Comparison of ENCODE assay signal across 15 cellular contexts in genomic region chr16:2449118-2449517, GRCh38. TPM values are rescaled to one million over a fixed set of nuclear protein-coding genes. Genes with fewer than 3 reads are reported as not detected.
DNase-seq lines count a peak whose midpoint lies in the region; ATAC-seq, FAIRE-seq and TF ChIP-seq lines count a peak whose summit lies in the region.
"Had no signal": no experiment of that assay in that cellular context is flagged by ENCODE, and none has a peak within 500 bp of the region (broad histone marks: within the 10 kb centered on the region; RNA-seq: fewer than 3 reads in every experiment).

No MANE protein-coding gene starts in this region.

- no peak overlapping the region for H2BK15ac ChIP-seq in IMR-90 (ENCODE audit: low read depth, low read length)

- TF ChIP-seq POLR2A in IMR-90 (IDR thresholded peaks at IDR 0.05; ENCODE audit: low read depth, low read length) (no peak), K562 (conservative IDR thresholded peaks at IDR 0.05) (no peak)

- dilution Hi-C loops in IMR-90 (cut with HindIII; ENCODE audit: low sequenced_read_pairs, unreplicated experiment): no loop called here

- no peak overlapping the region for H3K4me3 ChIP-seq in IMR-90 (ENCODE audit: insufficient read depth, low read depth, low read length)
- no peak overlapping the region for H3K4me3 ChIP-seq in K562
- no peak overlapping the region for H3K4me3 ChIP-seq in trophoblast cell (ENCODE audit: low read depth, low read length)
- H3K4me3 ChIP-seq in mucosa of descending colon: no peak overlapping the region
- H3K4me3 ChIP-seq: BLaER1 treated with 17β-estradiol and CSF1 and Interleukin-3, amounts not matched to agents 10 nM and 100 nM; GM23338 had no signal

- no peak overlapping the region for H2BK12ac ChIP-seq in trophoblast cell (ENCODE audit: low read length)

- H3K36me3 ChIP-seq in IMR-90 (ENCODE audit: control insufficient read depth, insufficient read depth, low read length) (peaks cover 40% of the 10 kb centered on the region), K562 (ENCODE audit: control insufficient read depth, insufficient read depth, low read length) (peaks cover 90% of the 10 kb centered on the region; the same call in 2 of the 3 replicates), trophoblast cell (ENCODE audit: control insufficient read depth in 1 of 2, insufficient read depth in 2 of 2, low read length in 2 of 2) (peaks cover 85 to 90% of the 10 kb centered on the region in 2 experiments), mucosa of descending colon (ENCODE audit: low read depth) (no peaks in the 10 kb centered on the region)

- H4K5ac ChIP-seq in IMR-90 (ENCODE audit: low read depth, low read length): no peak overlapping the region

- WGBS in IMR-90 (ENCODE audit: extremely low coverage in 2 of 2, insufficient read length in 1 of 2), 2 experiments: 95% methylated on average over 7 of the region's 25 CpGs; no CpG with 5 or more reads in 1 of the 2 experiments
- 98% methylated on average over 20 of the region's 25 CpGs for WGBS in K562 (ENCODE audit: insufficient coverage, low coverage, missing lambda C conversion rate)
- no CpG with 5 or more reads among the region's 25 CpGs for WGBS in trophoblast cell (ENCODE audit: extremely low coverage, insufficient coverage, insufficient read length)

- H3K56ac ChIP-seq in IMR-90 (ENCODE audit: extremely low read depth, insufficient read depth, low read length): no peak overlapping the region

- H3K9ac ChIP-seq in IMR-90 (ENCODE audit: low read depth, low read length) (no peak overlapping the region), K562 (ENCODE audit: insufficient read depth in 1 of 2, low read depth in 2 of 2, low read length in 2 of 2) (no peak overlapping the region; a peak in 1 of 4 replicates), trophoblast cell (ENCODE audit: low read length) (no peak overlapping the region)

- peaks cover 24% of the 10 kb centered on the region for H4K20me1 ChIP-seq in IMR-90 (ENCODE audit: insufficient read depth, low read length)
- H4K20me1 ChIP-seq in K562 (replicated peaks; ENCODE audit: control insufficient read depth, insufficient read depth, low read length): no peaks in the 10 kb centered on the region

- H2BK20ac ChIP-seq in IMR-90 (ENCODE audit: low read depth, low read length): peak overlapping the region; percentile 29; the same call in 1 of the 2 replicates

- H3K9me3 ChIP-seq in IMR-90 (ENCODE audit: control insufficient read depth, insufficient read depth, low read length) (no peaks in the 10 kb centered on the region), K562 (replicated peaks; ENCODE audit: control insufficient read depth, insufficient read depth, low read depth, low read length) (no peaks in the 10 kb centered on the region), trophoblast cell (ENCODE audit: insufficient read depth, low read depth, low read length) (peaks cover 2% of the 10 kb centered on the region), mucosa of descending colon (no peaks in the 10 kb centered on the region)
- H3K9me3 ChIP-seq: BLaER1 treated with 17β-estradiol and CSF1 and Interleukin-3, amounts not matched to agents 10 nM and 100 nM had no signal

- H4K12ac ChIP-seq in trophoblast cell (ENCODE audit: low read depth, low read length): no peak overlapping the region

- H3K14ac ChIP-seq in IMR-90 (replicated peaks; ENCODE audit: low read depth, low read length): no peak overlapping the region
- no peak overlapping the region for H3K14ac ChIP-seq in trophoblast cell (ENCODE audit: low read length)

- BruUV-seq in IMR-90 (replicated peaks; lab: Mats Ljungman, UMichigan) (no TSS peak), K562 (replicated peaks; lab: Mats Ljungman, UMichigan) (no TSS peak)

- H2AK9ac ChIP-seq in IMR-90 (replicated peaks; ENCODE audit: low read depth, low read length, poor library complexity): no peak overlapping the region

- H4K91ac ChIP-seq in IMR-90 (ENCODE audit: insufficient read depth, low read depth, low read length): peak overlapping the region; percentile 4; the same call in 1 of the 2 replicates
- H4K91ac ChIP-seq in trophoblast cell (ENCODE audit: low read depth, low read length): no peak overlapping the region

- CTCF ChIA-PET in IMR-90 (lab: Yijun Ruan, JAX): no interaction called here
- CTCF ChIA-PET in K562 (lab: Yijun Ruan, JAX; ENCODE audit: low intra/inter-chr PET ratio): no interaction called here

- H3K27ac ChIP-seq in IMR-90 (ENCODE audit: insufficient read depth, low read length) (no peak overlapping the region), K562 (ENCODE audit: extremely low read depth, low read depth, low read length) (no peak overlapping the region), trophoblast cell (ENCODE audit: low read depth, low read length) (no peak overlapping the region)
- H3K27ac ChIP-seq: BLaER1 treated with 17β-estradiol and CSF1 and Interleukin-3, amounts not matched to agents 10 nM and 100 nM had no signal

- intact Hi-C loops in IMR-90 (cut with micrococcal nuclease) (no loop called here), K562 (cut with micrococcal nuclease) (no loop called here), mucosa of descending colon (cut with DNase I, micrococcal nuclease) (loop anchor here in 1 of 2 donors (10.0 kb wide), 1 partner anchor 54 kb away; no protein-coding TSS in a partner anchor)

- TF ChIP-seq RAD21 in IMR-90 (IDR thresholded peaks at IDR 0.05; ENCODE audit: low read length) (no peak), K562 (CRISPR knock-in tag; conservative IDR thresholded peaks at IDR 0.05 in 1 of 2, IDR thresholded peaks at IDR 0.05 in 1 of 2) (no peak)

- POLR2A ChIA-PET in IMR-90 (lab: Charles Lee; ENCODE audit: unreplicated experiment) (no interaction called here), K562 (lab: Yijun Ruan, JAX) (interaction anchor here (0.6 to 2.2 kb wide), 4 partner anchors 9 to 44 kb away, joined by 3 to 10 read pairs (median 6); partner anchors contain the start of gene TEDC2)

- H3K4me2 ChIP-seq in IMR-90 (ENCODE audit: low read depth, low read length): no peak overlapping the region
- H3K4me2 ChIP-seq in K562 (ENCODE audit: insufficient read depth, low read length): no peak overlapping the region
- H3K4me2 ChIP-seq in trophoblast cell (ENCODE audit: low read length): no peak overlapping the region
- H3K4me2 ChIP-seq: BLaER1 treated with 17β-estradiol and CSF1 and Interleukin-3, amounts not matched to agents 10 nM and 100 nM; GM23338 had no signal

- H3K27me3 ChIP-seq in IMR-90 (ENCODE audit: control insufficient read depth, insufficient read depth, low read length) (no peaks in the 10 kb centered on the region), K562 (ENCODE audit: control insufficient read depth in 2 of 2, insufficient read depth in 2 of 2, low read length in 2 of 2) (no peaks in the 10 kb centered on the region; a peak in 1 of 5 replicates), trophoblast cell (ENCODE audit: insufficient read depth, low read length) (no peaks in the 10 kb centered on the region)
- H3K27me3 ChIP-seq: BLaER1 treated with 17β-estradiol and CSF1 and Interleukin-3, amounts not matched to agents 10 nM and 100 nM had no signal

- H3K18ac ChIP-seq in IMR-90 (ENCODE audit: low read depth, low read length) (no peak overlapping the region), trophoblast cell (ENCODE audit: low read length) (no peak overlapping the region)

- H3K23ac ChIP-seq in IMR-90 (ENCODE audit: low read depth, low read length) (no peak overlapping the region), trophoblast cell (ENCODE audit: low read length) (no peak overlapping the region)

- H3K4ac ChIP-seq in IMR-90 (ENCODE audit: low read depth, low read length): no peak overlapping the region; the same call in 1 of the 2 replicates
- H3K4ac ChIP-seq in trophoblast cell (ENCODE audit: low read depth, low read length): no peak overlapping the region

- in situ Hi-C loops in IMR-90 (cut with MboI; ENCODE audit: low sequenced_read_pairs): no loop called here
- in situ Hi-C loops in K562 (cut with MboI): no loop called here

- H4K8ac ChIP-seq in IMR-90 (ENCODE audit: low read depth in 2 of 2, low read length in 2 of 2) (peak overlapping the region in 1 of 2 experiments; percentile 48; a peak in 1 of 4 replicates), trophoblast cell (ENCODE audit: low read depth, low read length) (no peak overlapping the region)

- H2BK120ac ChIP-seq in IMR-90 (ENCODE audit: low read depth, low read length) (peak overlapping the region; percentile 50; the same call in 1 of the 2 replicates), trophoblast cell (ENCODE audit: insufficient read depth, low read length, poor library complexity) (no peak overlapping the region)

- ATAC-seq in IMR-90 (ENCODE audit: low read depth): no peak
- no peak for ATAC-seq in K562
- ATAC-seq in mucosa of descending colon: no peak
- ATAC-seq: GM23338 had no signal

- H3K79me2 ChIP-seq in K562 (ENCODE audit: control insufficient read depth, insufficient read depth, low read length) (no peaks in the 10 kb centered on the region), trophoblast cell (ENCODE audit: control insufficient read depth, insufficient read depth, low read length, poor library complexity) (no peaks in the 10 kb centered on the region)

- FAIRE-seq in K562 (lab: Jason Lieb, UNC): no peak
- FAIRE-seq: GM12891 had no signal

- H2AK5ac ChIP-seq in IMR-90 (ENCODE audit: low read depth, low read length): peak overlapping the region; percentile 70
- H2AK5ac ChIP-seq in trophoblast cell (ENCODE audit: low read length): no peak overlapping the region

- DNase-seq in IMR-90: no peak
- no peak for DNase-seq in K562 (ENCODE audit: extremely low read depth in 1 of 4, low spot score in 3 of 4)
- peak; percentile 51 to 63 for DNase-seq in trophoblast cell
- DNase-seq in mucosa of descending colon: no peak
- no peak for DNase-seq in GM10266 (ENCODE audit: extremely low spot score)
- DNase-seq: ACHN; Calu3; CD4-positive, CD25-positive, alpha-beta regulatory T cell; DMS 273 treated with DMSO at 0.1 percent for 48 hours; H9 had no signal

- no peak for TF ChIP-seq CTCF in IMR-90 (conservative IDR thresholded peaks at IDR 0.05; ENCODE audit: low read depth, low read length)
- no peak for TF ChIP-seq CTCF in K562 (IDR thresholded peaks at IDR 0.05 in 2 of 3, conservative IDR thresholded peaks at IDR 0.05 in 1 of 3; ENCODE audit: insufficient read depth in 2 of 3, low read depth in 1 of 3, low read length in 3 of 3)
- TF ChIP-seq CTCF in mucosa of descending colon (IDR thresholded peaks at IDR 0.05): no peak
- no peak for TF ChIP-seq CTCF in GM10266 (IDR thresholded peaks at IDR 0.05; ENCODE audit: control insufficient read depth, insufficient read depth, low read depth, missing control alignments)

- H3K9me1 ChIP-seq in IMR-90 (ENCODE audit: insufficient read depth, low read length) (peaks cover 20% of the 10 kb centered on the region), K562 (ENCODE audit: control insufficient read depth, insufficient read depth, low read length) (no peaks in the 10 kb centered on the region)

- H3K79me1 ChIP-seq in IMR-90 (ENCODE audit: low read depth in 1 of 2, low read length in 2 of 2) (peaks cover 11 to 66% of the 10 kb centered on the region in 2 experiments), trophoblast cell (ENCODE audit: low read length) (no peaks in the 10 kb centered on the region)

- no peak for TF ChIP-seq EP300 in K562 (IDR thresholded peaks at IDR 0.05; ENCODE audit: low read length)

- H2AFZ ChIP-seq in IMR-90 (replicated peaks; ENCODE audit: low read length, poor library complexity) (no peak overlapping the region), K562 (ENCODE audit: low read depth, low read length) (no peak overlapping the region), trophoblast cell (ENCODE audit: insufficient read depth, low read length, poor library complexity) (no peak overlapping the region)
- H2AFZ ChIP-seq: GM23338 had no signal

- peak overlapping the region; percentile 31 for H2BK5ac ChIP-seq in IMR-90 (ENCODE audit: low read depth, low read length, poor library complexity, severe bottlenecking)
- no peak overlapping the region for H2BK5ac ChIP-seq in trophoblast cell (ENCODE audit: low read depth, low read length, poor library complexity)

- H3K4me1 ChIP-seq in IMR-90 (ENCODE audit: control insufficient read depth, insufficient read depth, low read length) (peaks cover 5% of the 10 kb centered on the region), K562 (replicated peaks in 1 of 2; ENCODE audit: control insufficient read depth in 2 of 2, insufficient read depth in 2 of 2, low read length in 2 of 2) (peaks cover 0 to 22% of the 10 kb centered on the region in 2 experiments; a peak in 2 of 5 replicates), trophoblast cell (ENCODE audit: control insufficient read depth in 1 of 2, insufficient read depth in 2 of 2, low read length in 2 of 2) (no peaks in the 10 kb centered on the region), mucosa of descending colon (ENCODE audit: low read depth) (no peaks in the 10 kb centered on the region)

RNA-seq across cellular contexts. Expression of gene TEDC2, which starts 10.8 kb away (rescaled TPM):
- total RNA-seq in IMR-90 (2012; rRNA removed) (3.6 TPM in 2 replicates), K562 (2014; rRNA removed) (50.2 and 66.0 TPM in 2 replicates), K562 (2014; rRNA removed; fragmentation: Illumina TruSeq; extraction: Trizol) (6.4 and 11.6 TPM in 2 replicates), K562 (2015; rRNA removed; fragmentation: Illumina TruSeq; extraction: Trizol) (25.8 and 28.4 TPM in 2 replicates), K562 (2021) (43.0 and 46.1 TPM in 2 replicates), mucosa of descending colon (1 to 10 TPM; 1.1 to 5.5 (median 2.8) TPM)
- polyA plus RNA-seq in IMR-90 (2012; rRNA removed) (7.3 and 10.8 TPM in 2 replicates), K562 (2011; rRNA removed) (11.5 and 19.7 TPM in 2 replicates), K562 (2014; fragmentation: Illumina TruSeq; extraction: Trizol) (17.6 and 21.1 TPM in 2 replicates), K562 (2014; fragmentation: Nextera tagmentation; extraction: Ambion mirVana) (1 to 10 TPM in 1 of 2 experiments, under 1 TPM in 1; 0.75 to 2.2 TPM), K562 (2014; rRNA removed) (46.1 and 57.0 TPM in 2 replicates)
- polyA plus RNA-seq in IMR-90 (2012; cell fraction: cytosol; rRNA removed): 5.2 and 6.1 TPM in 2 replicates
- polyA plus RNA-seq in IMR-90 (2012; cell fraction: nucleus; rRNA removed; ENCODE audit: low replicate concordance): 17.1 and 61.0 TPM in 2 replicates
- total RNA-seq in K562 (2011; cell fraction: chromatin; rRNA removed; ENCODE audit: low replicate concordance): 28.4 and 114 TPM in 2 replicates
- total RNA-seq in K562 (2011; cell fraction: nucleolus; rRNA removed): 102 and 124 TPM in 2 replicates
- 40.8 and 51.4 TPM in 2 replicates for total RNA-seq in K562 (2011; cell fraction: nucleoplasm; rRNA removed)
- 12.4 and 30.6 TPM in 2 replicates for polyA plus RNA-seq in K562 (2011; cell fraction: cytosol; rRNA removed)
- 115 and 152 TPM in 2 replicates for polyA plus RNA-seq in K562 (2011; cell fraction: nucleus; rRNA removed)
- 25.5 and 36.0 TPM in 2 replicates for polyA plus RNA-seq in K562 (2012)
- 3.6 and 6.3 TPM in 2 replicates for polyA minus RNA-seq in K562 (2011; rRNA and poly(A)+ RNA removed)
- polyA minus RNA-seq in K562 (2011; cell fraction: cytosol; rRNA and poly(A)+ RNA removed): 5.9 and 8.8 TPM in 2 replicates
- polyA minus RNA-seq in K562 (2011; cell fraction: nucleus; rRNA and poly(A)+ RNA removed): 44.7 and 53.2 TPM in 2 replicates
- 9.0 and 9.9 TPM in 2 replicates for polyA plus RNA-seq in trophoblast cell (2013)
- total RNA-seq: CD4-positive, CD25-positive, alpha-beta regulatory T cell had no signal

RNA-seq across cellular contexts. Expression of gene CCNF, which starts 19.9 kb away (rescaled TPM):
- total RNA-seq in IMR-90 (2012; rRNA removed) (19.2 and 20.1 TPM in 2 replicates), K562 (2014; rRNA removed) (46.2 and 66.4 TPM in 2 replicates), K562 (2014; rRNA removed; fragmentation: Illumina TruSeq; extraction: Trizol) (26.2 and 29.5 TPM in 2 replicates), K562 (2015; rRNA removed; fragmentation: Illumina TruSeq; extraction: Trizol) (34.2 and 36.9 TPM in 2 replicates), K562 (2021) (62.9 and 70.1 TPM in 2 replicates), mucosa of descending colon (10 to 100 TPM in 1 of 3 donors, 1 to 10 TPM in 2; 3.4 to 12.7 (median 3.7) TPM)
- polyA plus RNA-seq in IMR-90 (2012; rRNA removed) (7.8 and 8.2 TPM in 2 replicates), K562 (2011; rRNA removed) (18.5 and 18.8 TPM in 2 replicates), K562 (2014; fragmentation: Illumina TruSeq; extraction: Trizol) (30.8 and 43.5 TPM in 2 replicates), K562 (2014; fragmentation: Nextera tagmentation; extraction: Ambion mirVana) (1 to 10 TPM; 4.1 to 5.4 TPM), K562 (2014; rRNA removed) (24.6 and 28.5 TPM in 2 replicates)
- 5.4 and 6.1 TPM in 2 replicates for polyA plus RNA-seq in IMR-90 (2012; cell fraction: cytosol; rRNA removed)
- 7.7 and 18.3 TPM in 2 replicates for polyA plus RNA-seq in IMR-90 (2012; cell fraction: nucleus; rRNA removed; ENCODE audit: low replicate concordance)
- 85.7 and 196 TPM in 2 replicates for total RNA-seq in K562 (2011; cell fraction: chromatin; rRNA removed; ENCODE audit: low replicate concordance)
- 118 and 124 TPM in 2 replicates for total RNA-seq in K562 (2011; cell fraction: nucleolus; rRNA removed)
- total RNA-seq in K562 (2011; cell fraction: nucleoplasm; rRNA removed): 119 and 147 TPM in 2 replicates
- 23.2 and 35.3 TPM in 2 replicates for polyA plus RNA-seq in K562 (2011; cell fraction: cytosol; rRNA removed)
- polyA plus RNA-seq in K562 (2011; cell fraction: nucleus; rRNA removed): 34.8 and 58.2 TPM in 2 replicates
- 35.0 and 35.7 TPM in 2 replicates for polyA plus RNA-seq in K562 (2012)
- 39.0 and 67.5 TPM in 2 replicates for polyA minus RNA-seq in K562 (2011; rRNA and poly(A)+ RNA removed)
- polyA minus RNA-seq in K562 (2011; cell fraction: cytosol; rRNA and poly(A)+ RNA removed): 65.5 and 70.9 TPM in 2 replicates
- polyA minus RNA-seq in K562 (2011; cell fraction: nucleus; rRNA and poly(A)+ RNA removed): 35.1 and 42.3 TPM in 2 replicates
- polyA plus RNA-seq in trophoblast cell (2013): 15.0 and 15.3 TPM in 2 replicates

RNA-seq across cellular contexts. Expression of gene NTN3, which starts 22.0 kb away (rescaled TPM):
- 0.18 and 0.28 TPM in 2 replicates for total RNA-seq in IMR-90 (2012; rRNA removed)
- 0.38 and 0.72 TPM in 2 replicates for polyA plus RNA-seq in IMR-90 (2012; rRNA removed)
- polyA plus RNA-seq in IMR-90 (2012; cell fraction: cytosol; rRNA removed): 0.44 and 0.96 TPM in 2 replicates
- polyA plus RNA-seq in IMR-90 (2012; cell fraction: nucleus; rRNA removed; ENCODE audit: low replicate concordance): 0.72 and 2.1 TPM in 2 replicates
- 0.42 TPM in 1 of 2 replicates, not detected in the other for total RNA-seq in K562 (2011; cell fraction: chromatin; rRNA removed; ENCODE audit: low replicate concordance)
- 0.13 and 0.17 TPM in 2 replicates for total RNA-seq in K562 (2011; cell fraction: nucleolus; rRNA removed)
- not detected in 2 replicates for total RNA-seq in K562 (2011; cell fraction: nucleoplasm; rRNA removed)
- not detected in 2 replicates for total RNA-seq in K562 (2014; rRNA removed)
- total RNA-seq in K562 (2014; rRNA removed; fragmentation: Illumina TruSeq; extraction: Trizol): not detected in 2 replicates
- not detected in 2 replicates for total RNA-seq in K562 (2015; rRNA removed; fragmentation: Illumina TruSeq; extraction: Trizol)
- not detected in 2 replicates for total RNA-seq in K562 (2021)
- polyA plus RNA-seq in K562 (2011; rRNA removed): not detected in 2 replicates
- polyA plus RNA-seq in K562 (2011; cell fraction: cytosol; rRNA removed): not detected in 2 replicates
- not detected in 2 replicates for polyA plus RNA-seq in K562 (2011; cell fraction: nucleus; rRNA removed)
- 0.07 and 0.08 TPM in 2 replicates for polyA plus RNA-seq in K562 (2012)
- polyA plus RNA-seq in K562 (2014; fragmentation: Illumina TruSeq; extraction: Trizol): not detected in 2 replicates
- not detected for polyA plus RNA-seq in K562 (2014; fragmentation: Nextera tagmentation; extraction: Ambion mirVana)
- not detected in 2 replicates for polyA plus RNA-seq in K562 (2014; rRNA removed)
- polyA minus RNA-seq in K562 (2011; rRNA and poly(A)+ RNA removed): not detected in 2 replicates
- not detected in 2 replicates for polyA minus RNA-seq in K562 (2011; cell fraction: cytosol; rRNA and poly(A)+ RNA removed)
- not detected in 2 replicates for polyA minus RNA-seq in K562 (2011; cell fraction: nucleus; rRNA and poly(A)+ RNA removed)
- polyA plus RNA-seq in trophoblast cell (2013): 0.03 and 0.04 TPM in 2 replicates
- under 1 TPM in 1 of 3 donors, not detected in 2; 0.44 TPM for total RNA-seq in mucosa of descending colon
- total RNA-seq: Calu3; CD4-positive, CD25-positive, alpha-beta regulatory T cell; Daoy; HT-29 had no signal
- polyA plus RNA-seq: CD4-positive, CD25-positive, alpha-beta regulatory T cell had no signal

RNA-seq across cellular contexts. Expression of gene TBC1D24, which starts 25.8 kb away (rescaled TPM):
- total RNA-seq in IMR-90 (2012; rRNA removed): 7.5 and 8.6 TPM in 2 replicates
- polyA plus RNA-seq in IMR-90 (2012; rRNA removed): 13.4 and 16.2 TPM in 2 replicates
- 6.5 and 11.7 TPM in 2 replicates for polyA plus RNA-seq in IMR-90 (2012; cell fraction: cytosol; rRNA removed)
- 28.4 and 53.0 TPM in 2 replicates for polyA plus RNA-seq in IMR-90 (2012; cell fraction: nucleus; rRNA removed; ENCODE audit: low replicate concordance)
- total RNA-seq in K562 (2011; cell fraction: chromatin; rRNA removed; ENCODE audit: low replicate concordance): 29.2 and 69.3 TPM in 2 replicates
- 36.9 and 38.2 TPM in 2 replicates for total RNA-seq in K562 (2011; cell fraction: nucleolus; rRNA removed)
- total RNA-seq in K562 (2011; cell fraction: nucleoplasm; rRNA removed): 27.0 and 36.9 TPM in 2 replicates
- 7.2 and 13.4 TPM in 2 replicates for total RNA-seq in K562 (2014; rRNA removed)
- 4.2 and 4.9 TPM in 2 replicates for total RNA-seq in K562 (2014; rRNA removed; fragmentation: Illumina TruSeq; extraction: Trizol)
- total RNA-seq in K562 (2015; rRNA removed; fragmentation: Illumina TruSeq; extraction: Trizol): 9.1 and 11.2 TPM in 2 replicates
- total RNA-seq in K562 (2021): 22.6 and 24.3 TPM in 2 replicates
- polyA plus RNA-seq in K562 (2011; rRNA removed): 5.7 and 9.4 TPM in 2 replicates
- 7.1 and 12.3 TPM in 2 replicates for polyA plus RNA-seq in K562 (2011; cell fraction: cytosol; rRNA removed)
- 22.9 and 34.2 TPM in 2 replicates for polyA plus RNA-seq in K562 (2011; cell fraction: nucleus; rRNA removed)
- 8.5 and 9.1 TPM in 2 replicates for polyA plus RNA-seq in K562 (2012)
- polyA plus RNA-seq in K562 (2014; fragmentation: Illumina TruSeq; extraction: Trizol): 7.2 and 9.4 TPM in 2 replicates
- 1 to 10 TPM; 1.7 to 4.2 TPM for polyA plus RNA-seq in K562 (2014; fragmentation: Nextera tagmentation; extraction: Ambion mirVana)
- 8.3 and 9.3 TPM in 2 replicates for polyA plus RNA-seq in K562 (2014; rRNA removed)
- polyA minus RNA-seq in K562 (2011; rRNA and poly(A)+ RNA removed): 6.5 and 9.7 TPM in 2 replicates
- polyA minus RNA-seq in K562 (2011; cell fraction: cytosol; rRNA and poly(A)+ RNA removed): 13.1 and 14.3 TPM in 2 replicates
- 12.5 and 15.3 TPM in 2 replicates for polyA minus RNA-seq in K562 (2011; cell fraction: nucleus; rRNA and poly(A)+ RNA removed)
- polyA plus RNA-seq in trophoblast cell (2013): 4.0 TPM in 2 replicates
- total RNA-seq in mucosa of descending colon: 10 to 100 TPM in 1 of 3 donors, 1 to 10 TPM in 2; 6.9 to 14.3 (median 8.5) TPM

Comparison
In these comparisons a context has a peak if more than half of its experiments do, and no peak if none do; other contexts are left out.
1. DNase-seq: peak in trophoblast cell (2 of 2); none in IMR-90 (single experiment), K562 (0 of 4), mucosa of descending colon (0 of 3) and GM10266 (single experiment).